ENCODE assay signal across 8 cellular contexts in the genomic region with DNA sequence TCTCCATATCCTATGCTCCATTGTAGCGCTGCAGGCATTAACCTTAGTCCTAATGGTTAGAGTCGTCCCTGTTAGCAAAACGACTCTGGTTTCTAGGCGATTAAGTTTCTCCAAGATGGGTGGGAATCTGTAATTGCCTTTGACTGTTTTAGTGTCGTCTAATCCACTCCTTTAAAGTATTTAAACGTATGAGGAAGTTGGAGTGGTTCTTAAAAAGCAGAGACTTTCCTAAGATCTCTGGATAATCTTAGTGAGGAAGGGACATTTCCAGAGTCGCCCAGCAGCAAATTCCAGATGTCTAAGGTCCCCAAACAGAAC. TPM values are rescaled to one million over a fixed set of nuclear protein-coding genes. Genes with fewer than 3 reads are reported as not detected.
DNase-seq lines count a peak whose midpoint lies in the region; ATAC-seq, FAIRE-seq and TF ChIP-seq lines count a peak whose summit lies in the region.

No MANE protein-coding gene starts in this region.

- H3K9me3 ChIP-seq in SK-N-SH (no peaks in the 10 kb centered on the region), adipocyte (ENCODE audit: control insufficient read depth, low read length) (no peaks in the 10 kb centered on the region), keratinocyte (ENCODE audit: control insufficient read depth, low read depth, low read length) (no peaks in the 10 kb centered on the region), stomach smooth muscle (ENCODE audit: control insufficient read depth in 2 of 2, low read length in 2 of 2) (no peaks in the 10 kb centered on the region)

- TF ChIP-seq CTCF in SK-N-SH (IDR thresholded peaks at IDR 0.05) (no peak), keratinocyte (optimal IDR thresholded peaks at IDR 0.05 in 1 of 3, IDR thresholded peaks at IDR 0.05 in 1 of 3, conservative IDR thresholded peaks at IDR 0.05 in 1 of 3; ENCODE audit: extremely low read depth in 1 of 3, insufficient read depth in 2 of 3, low read length in 3 of 3) (no peak)

- no peaks in the 10 kb centered on the region for H3K9me1 ChIP-seq in keratinocyte (ENCODE audit: control insufficient read depth, extremely low read depth, insufficient read depth, low read length)

- H3K27ac ChIP-seq in SK-N-SH (ENCODE audit: low read depth in 2 of 2, low read length in 1 of 2) = peak overlapping the region; percentile 81 to 96
- peak overlapping the region; percentile 92 for H3K27ac ChIP-seq in keratinocyte (ENCODE audit: control insufficient read depth, insufficient read depth, low read length)
- peak overlapping the region; percentile 98 for H3K27ac ChIP-seq in stomach smooth muscle (ENCODE audit: low read length)

- peaks cover 54% of the 10 kb centered on the region for H3K79me2 ChIP-seq in SK-N-SH (ENCODE audit: insufficient read depth)
- H3K79me2 ChIP-seq in keratinocyte (ENCODE audit: control insufficient read depth, insufficient read depth, low read length) = peaks cover 36% of the 10 kb centered on the region

- no peaks in the 10 kb centered on the region for H3F3A ChIP-seq in SK-N-SH (replicated peaks; ENCODE audit: insufficient read depth)

- H3K4me3 ChIP-seq in SK-N-SH (ENCODE audit: low read depth in 2 of 2, low read length in 1 of 2) (peak overlapping the region; percentile 95 to 98), adipocyte (ENCODE audit: low read length) (peak overlapping the region; percentile 98), keratinocyte (ENCODE audit: control insufficient read depth in 2 of 3, extremely low read depth in 1 of 3, insufficient read depth in 2 of 3, low read depth in 1 of 3, low read length in 3 of 3) (peak overlapping the region; percentile 76 to 98 (median 96)), stomach smooth muscle (ENCODE audit: low read length in 2 of 2) (peak overlapping the region; percentile 92 to 99)

- no peaks in the 10 kb centered on the region for H4K20me1 ChIP-seq in SK-N-SH (ENCODE audit: insufficient read depth)
- H4K20me1 ChIP-seq in keratinocyte (ENCODE audit: control insufficient read depth, extremely low read depth, insufficient read depth, low read length) = no peaks in the 10 kb centered on the region

- ATAC-seq in SK-N-SH treated with all-trans-retinoic acid at 6 μM for 48 hours (no peak), GM19395 (IDR thresholded peaks at IDR 0.05; ENCODE audit: unreplicated experiment) (no peak)

- dilution Hi-C loops in keratinocyte (cut with MboI; ENCODE audit: extremely low pct_ligation_motif_present, low sequenced_read_pairs) = no loop called here

- H3K4me1 ChIP-seq in SK-N-SH (ENCODE audit: control insufficient read depth in 1 of 2, insufficient read depth in 2 of 2, low read depth in 1 of 2, low read length in 1 of 2) (peaks cover 0 to 11% of the 10 kb centered on the region in 2 experiments; a peak in 2 of 4 replicates), adipocyte (ENCODE audit: control insufficient read depth, insufficient read depth, low read length) (peaks cover 31% of the 10 kb centered on the region), keratinocyte (ENCODE audit: control insufficient read depth, extremely low read depth, insufficient read depth, low read length) (peaks cover 12% of the 10 kb centered on the region), stomach smooth muscle (ENCODE audit: control insufficient read depth, insufficient read depth, low read length) (peaks cover 6% of the 10 kb centered on the region)

- DNase-seq in SK-N-SH (no peak), adipocyte (ENCODE audit: low read depth) (no peak), keratinocyte (ENCODE audit: low read depth, low spot score) (no peak), HEK293T (ENCODE audit: extremely low spot score) (no peak), NAMALWA (ENCODE audit: low spot score) (no peak)

- TF ChIP-seq EP300 in SK-N-SH (IDR thresholded peaks at IDR 0.05; ENCODE audit: borderline replicate concordance in 1 of 2, low read depth in 1 of 2, low read length in 1 of 2) = no peak

- H3K4me2 ChIP-seq in SK-N-SH (peak overlapping the region; percentile 90), keratinocyte (ENCODE audit: control insufficient read depth, extremely low read depth, insufficient read depth, low read depth, low read length) (peak overlapping the region; percentile 91)

- CTCF ChIA-PET in SK-N-SH (lab: Yijun Ruan, JAX) = no interaction called here
- CTCF ChIA-PET in HEK293T (lab: Yijun Ruan, JAX) = interaction anchor here (0.6 kb wide), 1 partner anchor 10 kb away, joined by 5 read pairs; no protein-coding TSS in a partner anchor

- H3K36me3 ChIP-seq in SK-N-SH (replicated peaks in 1 of 2; ENCODE audit: control insufficient read depth in 1 of 2, insufficient read depth in 2 of 2, low read length in 1 of 2) = peaks cover 41 to 44% of the 10 kb centered on the region in 2 experiments
- peaks cover 46% of the 10 kb centered on the region for H3K36me3 ChIP-seq in adipocyte (ENCODE audit: control insufficient read depth, insufficient read depth, low read length, severe bottlenecking)
- H3K36me3 ChIP-seq in keratinocyte (ENCODE audit: control insufficient read depth in 2 of 2, extremely low read depth in 1 of 2, insufficient read depth in 2 of 2, low read length in 2 of 2) = peaks cover 6 to 10% of the 10 kb centered on the region in 2 experiments
- H3K36me3 ChIP-seq in stomach smooth muscle (ENCODE audit: control insufficient read depth in 2 of 2, insufficient read depth in 2 of 2, low read length in 2 of 2) = peaks cover 5 to 7% of the 10 kb centered on the region in 2 donors

- H3K9ac ChIP-seq in SK-N-SH (peak overlapping the region; percentile 87), adipocyte (ENCODE audit: low read length) (peak overlapping the region; percentile 97), keratinocyte (ENCODE audit: control insufficient read depth, extremely low read depth, insufficient read depth, low read length) (peak overlapping the region; percentile 88), stomach smooth muscle (ENCODE audit: low read length in 2 of 2) (peak overlapping the region; percentile 95 to 99)

- TF ChIP-seq RAD21 in SK-N-SH (IDR thresholded peaks at IDR 0.05; ENCODE audit: low read length) = no peak

- POLR2A ChIA-PET in SK-N-SH (lab: Yijun Ruan, JAX) = interaction anchor here (1.2 kb wide), 1 partner anchor 29 kb away, joined by 5 read pairs; a partner anchor contains a TSS
- POLR2A ChIA-PET in HEK293T (lab: Yijun Ruan, JAX) = interaction anchor here (0.6 to 2.9 kb wide), 8 partner anchors 18 to 651 kb away, joined by 3 to 20 read pairs (median 4); a partner anchor contains a TSS

- H3K27me3 ChIP-seq in SK-N-SH (ENCODE audit: insufficient read depth) = no peaks in the 10 kb centered on the region
- H3K27me3 ChIP-seq in adipocyte (replicated peaks; ENCODE audit: control insufficient read depth, insufficient read depth, low read length) = no peaks in the 10 kb centered on the region
- H3K27me3 ChIP-seq in keratinocyte (ENCODE audit: control insufficient read depth, extremely low read depth, insufficient read depth, low read length) = no peaks in the 10 kb centered on the region
- no peaks in the 10 kb centered on the region for H3K27me3 ChIP-seq in stomach smooth muscle (ENCODE audit: control insufficient read depth in 1 of 2, insufficient read depth in 2 of 2, low read length in 2 of 2)

- peak overlapping the region; percentile 97 for H2AFZ ChIP-seq in SK-N-SH (ENCODE audit: low read depth)
- H2AFZ ChIP-seq in keratinocyte (ENCODE audit: control insufficient read depth, low read length) = peak overlapping the region; percentile 98

- no peak for FAIRE-seq in keratinocyte (lab: Jason Lieb, UNC)

- no peaks in the 10 kb centered on the region for H3K9me2 ChIP-seq in SK-N-SH

- 3% methylated on average over 7 of the region's 7 CpGs for WGBS in SK-N-SH (ENCODE audit: low lambda C conversion rate)

TF ChIP-seq in SK-N-SH, 30 proteins besides CTCF, POLR2A, EP300 and RAD21 (continues in another document):
- TF ChIP-seq EZH2phosphoT487 (IDR thresholded peaks at IDR 0.05; ENCODE audit: borderline replicate concordance, low read depth) = no peak

TF ChIP-seq in SK-N-SH treated with all-trans-retinoic acid at 6 μM for 48 hours, 23 proteins besides CTCF, POLR2A, EP300 and RAD21 (continues in another document):
- no peak for TF ChIP-seq ZFP30 (CRISPR knock-in tag; IDR thresholded peaks at IDR 0.05)

RNA-seq across cellular contexts. Expression of a gene that starts 0.3 kb away (rescaled TPM):
- polyA plus RNA-seq in SK-N-SH (2012; rRNA removed) = 19.7 and 22.2 TPM in 2 replicates
- polyA plus RNA-seq in SK-N-SH (2012; cell fraction: cytosol; rRNA removed) = 26.4 and 35.2 TPM in 2 replicates
- 6.4 and 11.0 TPM in 2 replicates for polyA plus RNA-seq in SK-N-SH (2012; cell fraction: nucleus; rRNA removed)
- 30.3 to 55.4 TPM (median 30.3 TPM) in 3 replicates for polyA plus RNA-seq in keratinocyte
- 7.5 TPM for polyA plus RNA-seq in keratinocyte (2011; ENCODE audit: low read depth)
- polyA plus RNA-seq in keratinocyte (2011; cell fraction: cytosol; rRNA removed) = 17.2 and 32.5 TPM in 2 replicates
- polyA plus RNA-seq in keratinocyte (2011; cell fraction: nucleus; rRNA removed) = 6.6 and 18.9 TPM in 2 replicates
- 49.0 and 56.4 TPM in 2 replicates for polyA plus RNA-seq in keratinocyte (2012; ENCODE audit: low replicate concordance)
- 6.9 to 11.3 TPM (median 11.2 TPM) in 3 replicates for polyA minus RNA-seq in keratinocyte
- polyA minus RNA-seq in keratinocyte (2011; cell fraction: cytosol; rRNA and poly(A)+ RNA removed) = 27.0 TPM
- 2.7 and 4.3 TPM in 2 replicates for polyA minus RNA-seq in keratinocyte (2011; cell fraction: nucleus; rRNA and poly(A)+ RNA removed)

RNA-seq across cellular contexts. Expression of a gene that starts 0.5 kb away (rescaled TPM):
- polyA plus RNA-seq in SK-N-SH (2012; rRNA removed) (7.2 and 8.1 TPM in 2 replicates), keratinocyte (6.7 to 10.5 TPM (median 8.4 TPM) in 3 replicates)
- 8.2 and 8.3 TPM in 2 replicates for polyA plus RNA-seq in SK-N-SH (2012; cell fraction: cytosol; rRNA removed)
- polyA plus RNA-seq in SK-N-SH (2012; cell fraction: nucleus; rRNA removed) = 8.3 and 8.8 TPM in 2 replicates
- polyA plus RNA-seq in keratinocyte (2011; ENCODE audit: low read depth) = 5.1 TPM
- polyA plus RNA-seq in keratinocyte (2011; cell fraction: cytosol; rRNA removed) = 6.3 and 7.5 TPM in 2 replicates
- 7.8 and 8.7 TPM in 2 replicates for polyA plus RNA-seq in keratinocyte (2011; cell fraction: nucleus; rRNA removed)
- polyA plus RNA-seq in keratinocyte (2012; ENCODE audit: low replicate concordance) = 4.8 and 5.3 TPM in 2 replicates
- 5.1 to 8.7 TPM (median 6.7 TPM) in 3 replicates for polyA minus RNA-seq in keratinocyte
- polyA minus RNA-seq in keratinocyte (2011; cell fraction: cytosol; rRNA and poly(A)+ RNA removed) = 4.8 TPM
- polyA minus RNA-seq in keratinocyte (2011; cell fraction: nucleus; rRNA and poly(A)+ RNA removed) = 6.1 and 9.7 TPM in 2 replicates

RNA-seq across cellular contexts. Expression of a gene that starts 28.8 kb away (rescaled TPM):
- polyA plus RNA-seq in SK-N-SH (2012; rRNA removed) = 4.9 and 6.3 TPM in 2 replicates
- 7.6 and 10.0 TPM in 2 replicates for polyA plus RNA-seq in SK-N-SH (2012; cell fraction: cytosol; rRNA removed)
- polyA plus RNA-seq in SK-N-SH (2012; cell fraction: nucleus; rRNA removed) = 2.9 and 6.4 TPM in 2 replicates
- 4.5 to 9.4 TPM (median 5.8 TPM) in 3 replicates for polyA plus RNA-seq in keratinocyte
- polyA plus RNA-seq in keratinocyte (2011; ENCODE audit: low read depth) = 2.7 TPM
- polyA plus RNA-seq in keratinocyte (2011; cell fraction: cytosol; rRNA removed) = 3.9 and 7.9 TPM in 2 replicates
- 3.0 and 4.1 TPM in 2 replicates for polyA plus RNA-seq in keratinocyte (2011; cell fraction: nucleus; rRNA removed)
- 2.4 and 5.2 TPM in 2 replicates for polyA plus RNA-seq in keratinocyte (2012; ENCODE audit: low replicate concordance)
- polyA minus RNA-seq in keratinocyte = 1.3 to 6.1 TPM (median 3.0 TPM) in 3 replicates
- 6.1 TPM for polyA minus RNA-seq in keratinocyte (2011; cell fraction: cytosol; rRNA and poly(A)+ RNA removed)
- polyA minus RNA-seq in keratinocyte (2011; cell fraction: nucleus; rRNA and poly(A)+ RNA removed) = 1.4 and 2.6 TPM in 2 replicates
